In the genomic region with DNA sequence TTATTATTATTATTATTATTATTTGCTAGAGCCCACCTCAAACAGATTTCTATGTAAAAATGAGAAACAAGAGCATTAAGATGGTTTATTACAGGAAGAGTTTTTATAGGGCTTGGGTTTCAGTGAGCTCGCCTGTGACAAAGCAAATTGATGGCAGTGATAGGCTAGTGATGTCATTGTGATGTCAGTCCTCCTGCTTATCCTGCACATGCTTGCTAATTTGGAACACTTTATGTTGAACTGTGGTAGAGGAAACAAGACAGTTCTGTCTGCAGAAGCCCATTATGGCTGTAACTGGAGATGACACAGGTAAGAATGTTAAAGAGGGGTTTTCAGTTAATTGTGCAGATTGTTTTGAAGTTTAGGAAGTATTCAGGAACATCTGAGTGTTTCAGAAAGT, we compare ENCODE assay signal across 8 cellular contexts.
DNase-seq lines count a peak whose midpoint lies in the region; ATAC-seq and TF ChIP-seq lines count a peak whose summit lies in the region.

No MANE protein-coding gene starts in this region.

- 47% methylated on average over 1 of the region's 1 CpG for WGBS in urinary bladder

- intact Hi-C loops in PC-3 (cut with micrococcal nuclease): loop anchor here (5.0 kb wide), 2 partner anchors 188 to 203 kb away; no protein-coding TSS in a partner anchor

- peak overlapping the region; percentile 69 for H3K4me3 ChIP-seq in GM12865 (ENCODE audit: low read depth, low read length)
- H3K4me3 ChIP-seq in PC-3 (ENCODE audit: low read length): peak overlapping the region; percentile 60
- no peak overlapping the region for H3K4me3 ChIP-seq in brain microvascular endothelial cell (ENCODE audit: low read depth, low read length)
- no peak overlapping the region for H3K4me3 ChIP-seq in urinary bladder (ENCODE audit: low read depth, low read length)

- H3K4me1 ChIP-seq in PC-3 (ENCODE audit: insufficient read depth, low read length) (peaks cover 17% of the 10 kb centered on the region), urinary bladder (ENCODE audit: insufficient read depth) (no peaks in the 10 kb centered on the region)

- H3K27ac ChIP-seq in PC-3 (ENCODE audit: low read length): peak overlapping the region; percentile 78
- H3K27ac ChIP-seq in brain microvascular endothelial cell: peak overlapping the region; percentile 90
- H3K27ac ChIP-seq in urinary bladder (ENCODE audit: low read depth): peak overlapping the region; percentile 56

- no peaks in the 10 kb centered on the region for H3K9me2 ChIP-seq in PC-3 (replicated peaks; ENCODE audit: low read length)

- in situ Hi-C loops in brain microvascular endothelial cell (cut with HindIII; ENCODE audit: low pct_ligation_motif_present, low sequenced_read_pairs): no loop called here

- H3K27me3 ChIP-seq in PC-3 (ENCODE audit: low read length) (no peaks in the 10 kb centered on the region), brain microvascular endothelial cell (replicated peaks) (no peaks in the 10 kb centered on the region)

- H3K79me2 ChIP-seq in PC-3 (ENCODE audit: low read length): no peaks in the 10 kb centered on the region

- CTCF ChIA-PET in PC-3 (lab: Charles Lee): interaction anchor here (0.5 to 2.4 kb wide), 13 partner anchors 9 to 200 kb away, joined by 3 to 99 read pairs (median 6); a partner anchor contains a TSS

- H3K27ac Mint-ChIP-seq in mesothelial cell of epicardium: peak overlapping the region; percentile 99

- DNase-seq in GM12865 (ENCODE audit: low read depth): no peak
- DNase-seq in PC-3: peak; percentile 37
- peak; percentile 36 for DNase-seq in brain microvascular endothelial cell
- no peak for DNase-seq in mesothelial cell of epicardium (ENCODE audit: low spot score in 2 of 2, unreplicated experiment in 2 of 2)
- no peak for DNase-seq in AG08396 (ENCODE audit: low spot score)

- POLR2A ChIA-PET in PC-3 (lab: Charles Lee; ENCODE audit: unreplicated experiment): interaction anchor here (0.6 to 2.0 kb wide), 4 partner anchors 68 to 1931 kb away, joined by 3 to 39 read pairs (median 7); a partner anchor contains a TSS

- no peaks in the 10 kb centered on the region for H3K9me3 ChIP-seq in PC-3 (ENCODE audit: low read length)

- H3K4me2 ChIP-seq in PC-3 (ENCODE audit: low read length): peak overlapping the region; percentile 74

- H4K20me1 ChIP-seq in PC-3 (ENCODE audit: low read length): no peaks in the 10 kb centered on the region

- peak overlapping the region; percentile 58 for H3K9ac ChIP-seq in PC-3 (ENCODE audit: low read length)

- H3F3A ChIP-seq in PC-3 (ENCODE audit: low read length, unreplicated experiment): peaks cover 7% of the 10 kb centered on the region

- H3K27me3 Mint-ChIP-seq in mesothelial cell of epicardium (ENCODE audit: low read depth): no peaks in the 10 kb centered on the region

- peak overlapping the region; percentile 72 for H2AFZ ChIP-seq in PC-3 (ENCODE audit: low read length)

- no peaks in the 10 kb centered on the region for H3K36me3 ChIP-seq in PC-3 (ENCODE audit: low read depth, low read length)
- no peaks in the 10 kb centered on the region for H3K36me3 ChIP-seq in brain microvascular endothelial cell (replicated peaks)
- H3K36me3 ChIP-seq in urinary bladder (ENCODE audit: insufficient read depth): no peaks in the 10 kb centered on the region

- H3K9me3 Mint-ChIP-seq in mesothelial cell of epicardium: peaks cover 3% of the 10 kb centered on the region

- ATAC-seq in PC-3 (no peak), HG03521 (IDR thresholded peaks at IDR 0.05; ENCODE audit: unreplicated experiment) (no peak), GM19397 (IDR thresholded peaks at IDR 0.05; ENCODE audit: unreplicated experiment) (no peak)

- peak overlapping the region; percentile 75 for H3K4me3 Mint-ChIP-seq in mesothelial cell of epicardium

- BruUV-seq in PC-3 (replicated peaks; lab: Mats Ljungman, UMichigan): TSS peak; percentile 33

- peaks cover 11% of the 10 kb centered on the region for H3K36me3 Mint-ChIP-seq in mesothelial cell of epicardium

- peaks cover 22% of the 10 kb centered on the region for H3K4me1 Mint-ChIP-seq in mesothelial cell of epicardium

- no peak for TF ChIP-seq CTCF in GM12865 (IDR thresholded peaks at IDR 0.05; ENCODE audit: insufficient read depth, low read depth, low read length, missing control alignments)
- no peak for TF ChIP-seq CTCF in PC-3 (conservative IDR thresholded peaks at IDR 0.05; ENCODE audit: low read depth, low read length)
- TF ChIP-seq CTCF in brain microvascular endothelial cell (IDR thresholded peaks at IDR 0.05; ENCODE audit: low read depth, low read length, missing control alignments): no peak
- no peak for TF ChIP-seq CTCF in mesothelial cell of epicardium (IDR thresholded peaks at IDR 0.05; ENCODE audit: unreplicated experiment)

Comparison
In these comparisons a context has a peak if more than half of its experiments do, and no peak if none do; other contexts are left out.
1. DNase-seq: peak in PC-3 (single experiment) and brain microvascular endothelial cell (single experiment); none in GM12865 (single experiment), mesothelial cell of epicardium (0 of 2) and AG08396 (single experiment).
2. H3K4me3 ChIP-seq: peak in GM12865 (single experiment) and PC-3 (single experiment); none in brain microvascular endothelial cell (single experiment) and urinary bladder (single experiment).
3. Peak in every context shown above with its lines, with median percentiles within 50 percentile points of each other: H3K27ac ChIP-seq.